In the genomic region with DNA sequence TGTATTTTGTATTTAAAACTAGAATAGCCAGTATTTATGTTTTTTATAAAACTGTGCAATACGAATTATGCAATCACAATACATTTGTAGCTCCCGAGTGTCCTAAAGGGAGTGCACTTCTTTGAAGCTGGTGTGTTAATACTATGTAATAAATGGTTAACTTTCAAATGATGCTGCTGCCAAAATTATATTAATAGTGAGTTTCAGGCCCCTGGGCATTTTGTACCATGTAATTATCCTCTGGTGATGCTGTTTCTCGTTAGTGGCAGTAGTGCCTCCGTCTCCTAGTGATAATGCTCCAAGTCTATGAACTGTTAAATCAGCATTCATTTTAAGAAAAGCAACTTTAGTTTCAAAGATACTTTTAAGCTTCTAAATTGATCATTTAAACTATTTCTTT, we compare ENCODE assay signal across 24 cellular contexts.
DNase-seq lines count a peak whose midpoint lies in the region; ATAC-seq and TF ChIP-seq lines count a peak whose summit lies in the region.
"Had no signal": no experiment of that assay in that cellular context is flagged by ENCODE, and none has a peak within 500 bp of the region (broad histone marks: within the 10 kb centered on the region; RNA-seq: fewer than 3 reads in every experiment).

No MANE protein-coding gene starts in this region.

- TF ChIP-seq CTCF in natural killer cell (IDR thresholded peaks at IDR 0.05), result no peak
- TF ChIP-seq CTCF in left ventricle myocardium inferior (IDR thresholded peaks at IDR 0.05; ENCODE audit: borderline replicate concordance), result no peak

- peaks cover 21% of the 10 kb centered on the region for H3K36me3 Mint-ChIP-seq in natural killer cell treated with Interleukin-12 subunit alpha and Interleukin-12 subunit beta and Interleukin-15 and Interleukin-18, amount 100 ng/mL, for 72 hours
- no peaks in the 10 kb centered on the region for H3K36me3 Mint-ChIP-seq in natural killer cell
- peaks cover 63% of the 10 kb centered on the region for H3K36me3 Mint-ChIP-seq in activated T-helper 17 cell treated with anti-CD3 and anti-CD28 coated beads, Interleukin-2, amount 50 U/mL, for 72 hours (ENCODE audit: low read depth)

- intact Hi-C loops in natural killer cell (cut with micrococcal nuclease) (no loop called here), left ventricle myocardium inferior (cut with micrococcal nuclease) (no loop called here), left colon (cut with DNase I, micrococcal nuclease) (no loop called here)

- no peaks in the 10 kb centered on the region for H3K27me3 Mint-ChIP-seq in natural killer cell treated with Interleukin-12 subunit alpha and Interleukin-12 subunit beta and Interleukin-15 and Interleukin-18, amount 100 ng/mL, for 72 hours
- H3K27me3 Mint-ChIP-seq in natural killer cell (ENCODE audit: low read depth in 2 of 2), result no peaks in the 10 kb centered on the region
- H3K27me3 Mint-ChIP-seq in activated T-helper 17 cell treated with anti-CD3 and anti-CD28 coated beads, Interleukin-2, amount 50 U/mL, for 72 hours, result no peaks in the 10 kb centered on the region
- no peaks in the 10 kb centered on the region for H3K27me3 Mint-ChIP-seq in stimulated activated naive CD8-positive, alpha-beta T cell treated with anti-CD3 and anti-CD28 coated beads, Interleukin-15, amount 100 ng/mL, for 72 hours
- H3K27me3 Mint-ChIP-seq: activated B cell treated with CpG ODN at 0.5 μM for 24 hours, naive B cell had no signal

- no peaks in the 10 kb centered on the region for H3K9me3 Mint-ChIP-seq in natural killer cell treated with Interleukin-12 subunit alpha and Interleukin-12 subunit beta and Interleukin-15 and Interleukin-18, amount 100 ng/mL, for 72 hours
- H3K9me3 Mint-ChIP-seq in natural killer cell, result no peaks in the 10 kb centered on the region
- H3K9me3 Mint-ChIP-seq in activated T-helper 17 cell treated with anti-CD3 and anti-CD28 coated beads, Interleukin-2, amount 50 U/mL, for 72 hours, result no peaks in the 10 kb centered on the region
- no peaks in the 10 kb centered on the region for H3K9me3 Mint-ChIP-seq in stimulated activated naive CD8-positive, alpha-beta T cell treated with anti-CD3 and anti-CD28 coated beads, Interleukin-15, amount 100 ng/mL, for 72 hours
- H3K9me3 Mint-ChIP-seq: activated B cell treated with CpG ODN at 0.5 μM for 24 hours, naive B cell had no signal

- H3K27ac Mint-ChIP-seq in natural killer cell treated with Interleukin-12 subunit alpha and Interleukin-12 subunit beta and Interleukin-15 and Interleukin-18, amount 100 ng/mL, for 72 hours, result peak overlapping the region; percentile 100
- peak overlapping the region in 1 of 2 donors; percentile 96 for H3K27ac Mint-ChIP-seq in natural killer cell
- H3K27ac Mint-ChIP-seq in activated T-helper 17 cell treated with anti-CD3 and anti-CD28 coated beads, Interleukin-2, amount 50 U/mL, for 72 hours, result peak overlapping the region; percentile 92
- peak overlapping the region; percentile 97 to 98 for H3K27ac Mint-ChIP-seq in stimulated activated naive CD8-positive, alpha-beta T cell treated with anti-CD3 and anti-CD28 coated beads, Interleukin-15, amount 100 ng/mL, for 72 hours

- no peaks in the 10 kb centered on the region for H3K9me3 ChIP-seq in left ventricle myocardium inferior (replicated peaks)
- H3K9me3 ChIP-seq: ascending aorta, Caco-2, heart left ventricle, ovary, right atrium auricular region, spleen had no signal

- no peak overlapping the region for H3K27ac ChIP-seq in left ventricle myocardium inferior (replicated peaks)
- H3K27ac ChIP-seq: ascending aorta, GM23248, ovary, right atrium auricular region had no signal

- H3K4me1 ChIP-seq in left ventricle myocardium inferior, result no peaks in the 10 kb centered on the region
- H3K4me1 ChIP-seq: ascending aorta had no signal

- peak overlapping the region; percentile 44 for H3K4me3 Mint-ChIP-seq in natural killer cell treated with Interleukin-12 subunit alpha and Interleukin-12 subunit beta and Interleukin-15 and Interleukin-18, amount 100 ng/mL, for 72 hours
- H3K4me3 Mint-ChIP-seq in natural killer cell, result no peak overlapping the region
- H3K4me3 Mint-ChIP-seq in activated T-helper 17 cell treated with anti-CD3 and anti-CD28 coated beads, Interleukin-2, amount 50 U/mL, for 72 hours, result peak overlapping the region; percentile 21
- peak overlapping the region in 1 of 2 donors; percentile 42 for H3K4me3 Mint-ChIP-seq in stimulated activated naive CD8-positive, alpha-beta T cell treated with anti-CD3 and anti-CD28 coated beads, Interleukin-15, amount 100 ng/mL, for 72 hours

- ATAC-seq in natural killer cell treated with Interleukin-12 subunit alpha and Interleukin-12 subunit beta and Interleukin-15 and Interleukin-18, amount 100 ng/mL, for 72 hours, result no peak
- ATAC-seq in natural killer cell (no peak), left colon (no peak)
- no peak for ATAC-seq in activated T-helper 17 cell treated with anti-CD3 and anti-CD28 coated beads, Interleukin-2, amount 50 U/mL, for 72 hours (replicated peaks)
- ATAC-seq in stimulated activated naive CD8-positive, alpha-beta T cell treated with anti-CD3 and anti-CD28 coated beads, Interleukin-15, amount 100 ng/mL, for 72 hours, result no peak

- peaks cover 71 to 90% of the 10 kb centered on the region in 2 donors for H3K4me1 Mint-ChIP-seq in natural killer cell treated with Interleukin-12 subunit alpha and Interleukin-12 subunit beta and Interleukin-15 and Interleukin-18, amount 100 ng/mL, for 72 hours (ENCODE audit: low read depth in 2 of 2)
- H3K4me1 Mint-ChIP-seq in natural killer cell, result peaks cover 62 to 66% of the 10 kb centered on the region in 2 donors
- H3K4me1 Mint-ChIP-seq in activated T-helper 17 cell treated with anti-CD3 and anti-CD28 coated beads, Interleukin-2, amount 50 U/mL, for 72 hours, result peaks cover 65% of the 10 kb centered on the region
- H3K4me1 Mint-ChIP-seq in stimulated activated naive CD8-positive, alpha-beta T cell treated with anti-CD3 and anti-CD28 coated beads, Interleukin-15, amount 100 ng/mL, for 72 hours, result peaks cover 97% of the 10 kb centered on the region

- H3K36me3 ChIP-seq in left ventricle myocardium inferior, result no peaks in the 10 kb centered on the region
- H3K36me3 ChIP-seq: ascending aorta, ovary, right atrium auricular region had no signal

- H3K27me3 ChIP-seq in left ventricle myocardium inferior (ENCODE audit: low read depth), result no peaks in the 10 kb centered on the region
- H3K27me3 ChIP-seq: ascending aorta, heart left ventricle, ovary, right atrium auricular region, spleen had no signal

- H3K4me3 ChIP-seq in left ventricle myocardium inferior, result no peak overlapping the region
- H3K4me3 ChIP-seq: ascending aorta, GM23248, heart left ventricle, ovary, right atrium auricular region, spleen had no signal

- DNase-seq in natural killer cell treated with Interleukin-12 subunit alpha and Interleukin-12 subunit beta and Interleukin-15 and Interleukin-18, amount 100 ng/mL, for 72 hours (ENCODE audit: low spot score), result no peak
- no peak for DNase-seq in natural killer cell
- peak; percentile 62 for DNase-seq in NCI-H1417 treated with DMSO at 0.1 percent for 48 hours (lab: John Stamatoyannopoulos, UW)
- no peak for DNase-seq in stimulated activated naive CD8-positive, alpha-beta T cell treated with anti-CD3 and anti-CD28 coated beads, Interleukin-15, amount 100 ng/mL, for 72 hours
- DNase-seq in left ventricle myocardium inferior, result no peak
- DNase-seq in left colon, result no peak
- DNase-seq in NCI-H345 treated with DMSO at 0.1 percent for 48 hours (lab: John Stamatoyannopoulos, UW; ENCODE audit: unreplicated experiment), result no peak
- DNase-seq: activated B cell treated with CpG ODN at 0.5 μM for 24 hours; activated effector memory CD4-positive, alpha-beta T cell treated with Interleukin-2 at 50 U/mL for 16 hours; Caco-2; DND-41; GM23248; heart left ventricle; NCI-H2029; NCI-H524; ovary; spleen; stimulated activated CD4-positive, alpha-beta T cell treated with anti-CD3 and anti-CD28 coated beads, Interleukin-4, amount 100 ng/mL, for 1 hour; T-helper 9 cell; trophoblast cell had no signal
